1 cellular context compared by ENCODE assay signal in the genomic region with DNA sequence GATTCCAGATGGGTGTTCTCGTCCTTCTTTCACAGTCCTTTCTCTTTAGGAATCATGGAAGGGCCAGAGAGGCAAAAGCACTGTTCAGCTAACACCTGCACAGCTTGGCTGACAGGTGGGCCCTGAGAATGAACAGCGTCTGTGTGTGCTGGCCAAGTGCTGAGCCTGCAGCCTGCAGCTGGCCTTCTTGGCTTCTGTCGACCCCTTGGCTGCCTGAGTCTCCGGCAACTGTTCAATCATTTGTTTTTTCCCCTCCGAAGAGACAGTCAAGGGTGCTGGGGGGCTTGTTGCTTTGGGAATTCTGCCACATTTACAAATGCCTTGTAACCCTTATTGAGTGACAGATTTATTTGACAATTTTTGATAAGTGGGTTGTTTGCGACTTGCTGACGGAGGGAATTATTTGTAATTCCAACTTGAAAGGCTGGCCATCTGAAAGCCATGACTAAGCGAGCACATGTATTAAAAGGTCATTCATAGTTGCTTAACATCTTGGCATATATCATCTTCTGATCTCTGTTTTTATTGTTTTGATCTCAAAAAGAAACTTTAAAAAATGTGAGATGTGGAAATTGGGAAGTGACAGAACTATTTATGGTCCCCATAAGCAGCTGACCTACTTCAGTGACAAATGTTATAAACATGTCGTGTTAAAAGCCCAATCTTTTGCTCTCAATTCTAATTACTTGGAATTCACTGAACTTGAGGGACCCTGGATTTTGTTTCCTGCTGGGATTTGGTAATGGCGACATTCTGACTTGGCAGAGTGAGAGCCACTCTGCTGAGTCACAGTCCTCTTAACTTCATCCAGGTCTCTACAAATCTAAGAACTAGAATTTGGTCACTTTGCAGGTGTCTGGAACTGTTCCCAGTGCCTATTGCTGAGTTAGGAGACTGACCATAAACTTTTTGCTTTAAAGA.
TF ChIP-seq lines count a peak whose summit lies in the region.

No MANE protein-coding gene starts in this region.

TF ChIP-seq in HCT116, 20 proteins besides CTCF, POLR2A, EP300 and RAD21:
- TF ChIP-seq, protein P1, sequence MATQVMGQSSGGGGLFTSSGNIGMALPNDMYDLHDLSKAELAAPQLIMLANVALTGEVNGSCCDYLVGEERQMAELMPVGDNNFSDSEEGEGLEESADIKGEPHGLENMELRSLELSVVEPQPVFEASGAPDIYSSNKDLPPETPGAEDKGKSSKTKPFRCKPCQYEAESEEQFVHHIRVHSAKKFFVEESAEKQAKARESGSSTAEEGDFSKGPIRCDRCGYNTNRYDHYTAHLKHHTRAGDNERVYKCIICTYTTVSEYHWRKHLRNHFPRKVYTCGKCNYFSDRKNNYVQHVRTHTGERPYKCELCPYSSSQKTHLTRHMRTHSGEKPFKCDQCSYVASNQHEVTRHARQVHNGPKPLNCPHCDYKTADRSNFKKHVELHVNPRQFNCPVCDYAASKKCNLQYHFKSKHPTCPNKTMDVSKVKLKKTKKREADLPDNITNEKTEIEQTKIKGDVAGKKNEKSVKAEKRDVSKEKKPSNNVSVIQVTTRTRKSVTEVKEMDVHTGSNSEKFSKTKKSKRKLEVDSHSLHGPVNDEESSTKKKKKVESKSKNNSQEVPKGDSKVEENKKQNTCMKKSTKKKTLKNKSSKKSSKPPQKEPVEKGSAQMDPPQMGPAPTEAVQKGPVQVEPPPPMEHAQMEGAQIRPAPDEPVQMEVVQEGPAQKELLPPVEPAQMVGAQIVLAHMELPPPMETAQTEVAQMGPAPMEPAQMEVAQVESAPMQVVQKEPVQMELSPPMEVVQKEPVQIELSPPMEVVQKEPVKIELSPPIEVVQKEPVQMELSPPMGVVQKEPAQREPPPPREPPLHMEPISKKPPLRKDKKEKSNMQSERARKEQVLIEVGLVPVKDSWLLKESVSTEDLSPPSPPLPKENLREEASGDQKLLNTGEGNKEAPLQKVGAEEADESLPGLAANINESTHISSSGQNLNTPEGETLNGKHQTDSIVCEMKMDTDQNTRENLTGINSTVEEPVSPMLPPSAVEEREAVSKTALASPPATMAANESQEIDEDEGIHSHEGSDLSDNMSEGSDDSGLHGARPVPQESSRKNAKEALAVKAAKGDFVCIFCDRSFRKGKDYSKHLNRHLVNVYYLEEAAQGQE (IDR thresholded peaks at IDR 0.05; ENCODE audit: low read depth), result no peak
- TF ChIP-seq SP1 (IDR thresholded peaks at IDR 0.05; ENCODE audit: low read depth) (no peak), ZFX (IDR thresholded peaks at IDR 0.05) (no peak), CEBPB (IDR thresholded peaks at IDR 0.05; ENCODE audit: low read depth) (no peak), ZNF274 (IDR thresholded peaks at IDR 0.05; ENCODE audit: low read depth, low read length) (no peak), EGR1 (IDR thresholded peaks at IDR 0.05; ENCODE audit: low read depth) (no peak), YY1 (IDR thresholded peaks at IDR 0.05; ENCODE audit: extremely low read depth, insufficient replicate concordance, low read depth, low read length) (no peak), TCF7L2 (IDR thresholded peaks at IDR 0.05; ENCODE audit: borderline replicate concordance, extremely low read depth, insufficient read depth, insufficient read length) (no peak)
